Comparison of ENCODE assay signal across 20 cellular contexts in the genomic region with DNA sequence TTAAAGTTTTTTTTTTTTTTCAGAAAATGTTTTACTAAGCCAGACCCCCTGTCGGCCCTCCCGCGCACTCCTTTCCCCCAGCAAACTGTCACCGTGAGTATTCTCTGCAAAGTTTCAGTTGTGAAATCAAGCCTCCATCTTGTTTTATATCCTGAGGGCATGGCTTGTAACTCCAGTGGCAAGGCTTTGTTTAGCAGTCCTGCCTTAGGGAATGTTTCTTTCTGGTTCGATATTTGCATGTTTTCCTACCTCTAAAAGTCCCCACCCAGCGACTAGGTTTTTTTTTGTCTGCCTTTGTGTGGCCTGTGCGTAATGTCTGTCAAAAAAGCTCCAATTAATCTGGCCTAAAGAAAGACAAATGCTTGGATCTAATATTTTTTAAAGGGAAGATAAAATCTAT.
DNase-seq lines count a peak whose midpoint lies in the region; ATAC-seq and TF ChIP-seq lines count a peak whose summit lies in the region.
"Had no signal": no experiment of that assay in that cellular context is flagged by ENCODE, and none has a peak within 500 bp of the region (broad histone marks: within the 10 kb centered on the region; RNA-seq: fewer than 3 reads in every experiment).

No MANE protein-coding gene starts in this region.

- peak overlapping the region; percentile 51 for H2AFZ ChIP-seq in neural progenitor cell (replicated peaks)

- H3K9me3 ChIP-seq in ES-I3 (ENCODE audit: control insufficient read depth, insufficient read depth, low read length) (no peaks in the 10 kb centered on the region), neural progenitor cell (ENCODE audit: low read depth) (no peaks in the 10 kb centered on the region)
- H3K9me3 ChIP-seq: BE2C, Caco-2 had no signal

- no peaks in the 10 kb centered on the region for H3K27me3 ChIP-seq in neural progenitor cell
- H3K27me3 ChIP-seq: BE2C had no signal

- H3K9me3 Mint-ChIP-seq in WTC11 (no peaks in the 10 kb centered on the region), neural progenitor cell (no peaks in the 10 kb centered on the region), osteocyte (ENCODE audit: unreplicated experiment) (no peaks in the 10 kb centered on the region), HFFc6 (peaks cover 4% of the 10 kb centered on the region; the same call in 1 of the 2 replicates)
- H3K9me3 Mint-ChIP-seq: CD4-positive, alpha-beta T cell had no signal

- POLR2A ChIA-PET in WTC11 (lab: Charles Lee): no interaction called here

- H3K27ac ChIP-seq in neural progenitor cell: no peak overlapping the region
- H3K27ac ChIP-seq: RWPE1 had no signal

- H3F3A ChIP-seq in neural progenitor cell (ENCODE audit: low read depth): no peaks in the 10 kb centered on the region

- no peaks in the 10 kb centered on the region for H4K20me1 ChIP-seq in neural progenitor cell (ENCODE audit: low read depth)

- H3K27me3 Mint-ChIP-seq in WTC11 (ENCODE audit: low read depth) (no peaks in the 10 kb centered on the region), neural progenitor cell (ENCODE audit: insufficient read depth, low read depth) (no peaks in the 10 kb centered on the region), osteocyte (ENCODE audit: unreplicated experiment) (peaks cover 3% of the 10 kb centered on the region), HFFc6 (ENCODE audit: insufficient read depth) (peaks cover 2% of the 10 kb centered on the region)
- H3K27me3 Mint-ChIP-seq: CD4-positive, alpha-beta T cell had no signal

- H3K4me1 Mint-ChIP-seq in WTC11 (peaks cover 17% of the 10 kb centered on the region), neural progenitor cell (no peaks in the 10 kb centered on the region), osteocyte (ENCODE audit: unreplicated experiment) (peaks cover 4% of the 10 kb centered on the region), HFFc6 (ENCODE audit: low read depth) (peaks cover 18% of the 10 kb centered on the region)

- no peak overlapping the region for H3K4me2 ChIP-seq in neural progenitor cell

- no peak overlapping the region for H3K4me3 ChIP-seq in neural progenitor cell
- H3K4me3 ChIP-seq: GM12878 had no signal

- CTCF ChIA-PET in WTC11 (lab: Charles Lee): interaction anchor here (0.6 to 1.2 kb wide), 5 partner anchors 30 to 1128 kb away, joined by 3 to 7 read pairs (median 3); no protein-coding TSS in a partner anchor

- H3K4me3 Mint-ChIP-seq in WTC11: peak overlapping the region; percentile 60
- no peak overlapping the region for H3K4me3 Mint-ChIP-seq in neural progenitor cell
- no peak overlapping the region for H3K4me3 Mint-ChIP-seq in osteocyte (ENCODE audit: unreplicated experiment)
- H3K4me3 Mint-ChIP-seq in HFFc6: no peak overlapping the region; the same call in 1 of the 2 replicates
- H3K4me3 Mint-ChIP-seq: CD4-positive, alpha-beta T cell had no signal

- peak; percentile 37 for ATAC-seq in WTC11
- ATAC-seq in GM18873 (IDR thresholded peaks at IDR 0.05; ENCODE audit: low FRiP score, unreplicated experiment): no peak
- ATAC-seq: GM12878, PC-3 had no signal

- H3K4me1 ChIP-seq in ES-I3 (ENCODE audit: insufficient read depth, low read length) (no peaks in the 10 kb centered on the region), neural progenitor cell (no peaks in the 10 kb centered on the region)
- H3K4me1 ChIP-seq: BE2C, Caco-2 had no signal

- no peaks in the 10 kb centered on the region for H3K36me3 Mint-ChIP-seq in WTC11
- no peaks in the 10 kb centered on the region for H3K36me3 Mint-ChIP-seq in neural progenitor cell
- H3K36me3 Mint-ChIP-seq in osteocyte (ENCODE audit: unreplicated experiment): no peaks in the 10 kb centered on the region
- no peaks in the 10 kb centered on the region for H3K36me3 Mint-ChIP-seq in HFFc6 (ENCODE audit: low read depth)

- H3K36me3 ChIP-seq in ES-I3 (ENCODE audit: insufficient read depth, low read length) (0 out of 2 replicates have a peak, but pooled peaks cover 4% of the 10 kb centered on the region), neural progenitor cell (no peaks in the 10 kb centered on the region)
- H3K36me3 ChIP-seq: BE2C had no signal

- DNase-seq in NCI-H1048 (lab: John Stamatoyannopoulos, UW) (peak; percentile 57), WTC11 (ENCODE audit: low spot score) (no peak), neural progenitor cell (ENCODE audit: low spot score) (no peak), osteocyte (ENCODE audit: extremely low spot score, unreplicated experiment) (no peak), HFFc6 (no peak), NCI-H1417 treated with DMSO at 0.1 percent for 48 hours (lab: John Stamatoyannopoulos, UW) (no peak)
- DNase-seq: BE2C; CD4-positive, alpha-beta T cell; NCI-H187; NCI-H2107; NCI-H2227 treated with DMSO at 0.1 percent for 48 hours; NCI-H510A treated with DMSO at 0.1 percent for 48 hours; NCI-H82; PC-3; SIG-M5 had no signal

- TF ChIP-seq CTCF in WTC11 (IDR thresholded peaks at IDR 0.05) (no peak), neural progenitor cell (IDR thresholded peaks at IDR 0.05) (peak; percentile 1), osteocyte (IDR thresholded peaks at IDR 0.05) (no peak), HFFc6 (IDR thresholded peaks at IDR 0.05) (no peak)

- H3K79me2 ChIP-seq in neural progenitor cell (ENCODE audit: low read depth): no peaks in the 10 kb centered on the region

- H3K27ac Mint-ChIP-seq in WTC11 (peak overlapping the region; percentile 81), neural progenitor cell (no peak overlapping the region), osteocyte (ENCODE audit: unreplicated experiment) (no peak overlapping the region), HFFc6 (no peak overlapping the region)
- H3K27ac Mint-ChIP-seq: CD4-positive, alpha-beta T cell had no signal

- H3K9ac ChIP-seq in ES-I3 (ENCODE audit: low read depth, low read length): peak overlapping the region; percentile 80
- H3K9ac ChIP-seq in neural progenitor cell: no peak overlapping the region

TF ChIP-seq in WTC11, 78 proteins besides CTCF, POLR2A, EP300 and RAD21 (continues in another document):
- TF ChIP-seq, protein P1, sequence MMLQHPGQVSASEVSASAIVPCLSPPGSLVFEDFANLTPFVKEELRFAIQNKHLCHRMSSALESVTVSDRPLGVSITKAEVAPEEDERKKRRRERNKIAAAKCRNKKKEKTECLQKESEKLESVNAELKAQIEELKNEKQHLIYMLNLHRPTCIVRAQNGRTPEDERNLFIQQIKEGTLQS (CRISPR knock-in tag; conservative IDR thresholded peaks at IDR 0.05): no peak
- TF ChIP-seq, protein P2, sequence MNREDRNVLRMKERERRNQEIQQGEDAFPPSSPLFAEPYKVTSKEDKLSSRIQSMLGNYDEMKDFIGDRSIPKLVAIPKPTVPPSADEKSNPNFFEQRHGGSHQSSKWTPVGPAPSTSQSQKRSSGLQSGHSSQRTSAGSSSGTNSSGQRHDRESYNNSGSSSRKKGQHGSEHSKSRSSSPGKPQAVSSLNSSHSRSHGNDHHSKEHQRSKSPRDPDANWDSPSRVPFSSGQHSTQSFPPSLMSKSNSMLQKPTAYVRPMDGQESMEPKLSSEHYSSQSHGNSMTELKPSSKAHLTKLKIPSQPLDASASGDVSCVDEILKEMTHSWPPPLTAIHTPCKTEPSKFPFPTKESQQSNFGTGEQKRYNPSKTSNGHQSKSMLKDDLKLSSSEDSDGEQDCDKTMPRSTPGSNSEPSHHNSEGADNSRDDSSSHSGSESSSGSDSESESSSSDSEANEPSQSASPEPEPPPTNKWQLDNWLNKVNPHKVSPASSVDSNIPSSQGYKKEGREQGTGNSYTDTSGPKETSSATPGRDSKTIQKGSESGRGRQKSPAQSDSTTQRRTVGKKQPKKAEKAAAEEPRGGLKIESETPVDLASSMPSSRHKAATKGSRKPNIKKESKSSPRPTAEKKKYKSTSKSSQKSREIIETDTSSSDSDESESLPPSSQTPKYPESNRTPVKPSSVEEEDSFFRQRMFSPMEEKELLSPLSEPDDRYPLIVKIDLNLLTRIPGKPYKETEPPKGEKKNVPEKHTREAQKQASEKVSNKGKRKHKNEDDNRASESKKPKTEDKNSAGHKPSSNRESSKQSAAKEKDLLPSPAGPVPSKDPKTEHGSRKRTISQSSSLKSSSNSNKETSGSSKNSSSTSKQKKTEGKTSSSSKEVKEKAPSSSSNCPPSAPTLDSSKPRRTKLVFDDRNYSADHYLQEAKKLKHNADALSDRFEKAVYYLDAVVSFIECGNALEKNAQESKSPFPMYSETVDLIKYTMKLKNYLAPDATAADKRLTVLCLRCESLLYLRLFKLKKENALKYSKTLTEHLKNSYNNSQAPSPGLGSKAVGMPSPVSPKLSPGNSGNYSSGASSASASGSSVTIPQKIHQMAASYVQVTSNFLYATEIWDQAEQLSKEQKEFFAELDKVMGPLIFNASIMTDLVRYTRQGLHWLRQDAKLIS (CRISPR knock-in tag; IDR thresholded peaks at IDR 0.05; ENCODE audit: borderline replicate concordance): no peak
- TF ChIP-seq ZNF423 (CRISPR knock-in tag; IDR thresholded peaks at IDR 0.05) (no peak), ZNF138 (CRISPR knock-in tag; conservative IDR thresholded peaks at IDR 0.05) (no peak), RORB (CRISPR knock-in tag; IDR thresholded peaks at IDR 0.05) (no peak)
- TF ChIP-seq, protein P3, sequence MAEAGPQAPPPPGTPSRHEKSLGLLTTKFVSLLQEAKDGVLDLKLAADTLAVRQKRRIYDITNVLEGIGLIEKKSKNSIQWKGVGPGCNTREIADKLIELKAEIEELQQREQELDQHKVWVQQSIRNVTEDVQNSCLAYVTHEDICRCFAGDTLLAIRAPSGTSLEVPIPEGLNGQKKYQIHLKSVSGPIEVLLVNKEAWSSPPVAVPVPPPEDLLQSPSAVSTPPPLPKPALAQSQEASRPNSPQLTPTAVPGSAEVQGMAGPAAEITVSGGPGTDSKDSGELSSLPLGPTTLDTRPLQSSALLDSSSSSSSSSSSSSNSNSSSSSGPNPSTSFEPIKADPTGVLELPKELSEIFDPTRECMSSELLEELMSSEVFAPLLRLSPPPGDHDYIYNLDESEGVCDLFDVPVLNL (CRISPR knock-in tag; IDR thresholded peaks at IDR 0.05; ENCODE audit: borderline replicate concordance, low read depth): no peak
